Comparison of ENCODE assay signal across 17 cellular contexts in the genomic region with DNA sequence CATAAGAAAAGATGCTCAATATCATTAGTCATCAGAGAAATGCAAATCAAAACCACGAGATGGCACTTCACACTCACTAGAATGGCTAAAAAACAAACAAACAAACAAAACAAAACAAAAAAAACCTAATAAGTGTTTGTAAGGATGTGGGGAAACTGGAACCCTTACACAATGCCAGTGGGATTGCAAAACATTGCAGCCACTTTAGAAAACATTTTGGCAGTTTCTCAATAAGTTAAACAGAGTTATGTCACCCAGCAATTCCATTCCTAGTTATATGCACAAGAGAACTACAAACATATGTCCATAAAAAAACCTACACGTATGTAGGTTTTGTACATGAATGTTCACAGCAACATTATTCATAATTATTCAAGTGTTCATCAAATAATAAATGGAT. TPM values are rescaled to one million over a fixed set of nuclear protein-coding genes. Genes with fewer than 3 reads are reported as not detected.
A peak's percentile ranks its signal among the peaks of the same experiment; 100 is the strongest.
DNase-seq lines count a peak whose midpoint lies in the region; ATAC-seq and TF ChIP-seq lines count a peak whose summit lies in the region.
"Had no signal": no experiment of that assay in that cellular context is flagged by ENCODE, and none has a peak within 500 bp of the region (broad histone marks: within the 10 kb centered on the region; RNA-seq: fewer than 3 reads in every experiment).

No MANE protein-coding gene starts in this region.

- DNase-seq in BJ (ENCODE audit: low read depth) (peak; percentile 14), HL-60 (ENCODE audit: low read depth in 1 of 2, low spot score in 1 of 2) (peak; percentile 43 to 73), cardiac fibroblast (ENCODE audit: low read depth in 2 of 2) (peak; percentile 82 to 90), lung (ENCODE audit: low spot score) (peak; percentile 46), NCI-H2171 (lab: John Stamatoyannopoulos, UW) (no peak)
- DNase-seq in activated CD4-positive, alpha-beta memory T cell treated with anti-CD3 and anti-CD28 coated beads for 36 hours = no peak
- DNase-seq: activated naive CD8-positive, alpha-beta T cell treated with anti-CD3 and anti-CD28 coated beads for 36 hours; central memory CD4-positive, alpha-beta T cell; immature natural killer cell; NCI-H187 treated with DMSO at 0.1 percent for 48 hours; NCI-H748 treated with DMSO at 0.1 percent for 48 hours; nucleus accumbens; small intestine; stimulated activated naive CD4-positive, alpha-beta T cell treated with Interleukin-2 at 50 U/mL for 16 hours had no signal

- intact Hi-C loops in activated CD4-positive, alpha-beta memory T cell treated with anti-CD3 and anti-CD28 coated beads for 36 hours (cut with micrococcal nuclease) = no loop called here

- no peak overlapping the region for H3K4me3 ChIP-seq in BJ (ENCODE audit: low read depth, low read length)
- H3K4me3 ChIP-seq in HL-60 (replicated peaks; ENCODE audit: insufficient read depth, low read length) = no peak overlapping the region
- no peak overlapping the region for H3K4me3 ChIP-seq in cardiac fibroblast (replicated peaks in 1 of 2; ENCODE audit: low read depth in 2 of 2, low read length in 2 of 2)
- H3K4me3 ChIP-seq in lung = no peak overlapping the region
- H3K4me3 ChIP-seq: upper lobe of left lung had no signal

- H3K9me3 Mint-ChIP-seq in activated CD4-positive, alpha-beta memory T cell treated with anti-CD3 and anti-CD28 coated beads for 36 hours = peaks cover 4% of the 10 kb centered on the region

- H3K27ac ChIP-seq in HL-60 (replicated peaks) = peak overlapping the region; percentile 62
- H3K27ac ChIP-seq in lung (ENCODE audit: low read depth in 1 of 2, low read length in 1 of 2) = no peak overlapping the region

- H3K4me3 Mint-ChIP-seq in activated CD4-positive, alpha-beta memory T cell treated with anti-CD3 and anti-CD28 coated beads for 36 hours = no peak overlapping the region
- H3K4me3 Mint-ChIP-seq: activated naive CD8-positive, alpha-beta T cell treated with anti-CD3 and anti-CD28 coated beads for 36 hours; CD4-positive, alpha-beta memory T cell; immature natural killer cell had no signal

- H3K36me3 ChIP-seq in BJ (ENCODE audit: control insufficient read depth, insufficient read depth, low read length) = no peaks in the 10 kb centered on the region
- no peaks in the 10 kb centered on the region for H3K36me3 ChIP-seq in lung (ENCODE audit: control insufficient read depth in 2 of 2, insufficient read depth in 2 of 2, low read length in 2 of 2)
- H3K36me3 ChIP-seq: upper lobe of left lung had no signal

- H3K27me3 Mint-ChIP-seq in activated CD4-positive, alpha-beta memory T cell treated with anti-CD3 and anti-CD28 coated beads for 36 hours = no peaks in the 10 kb centered on the region
- H3K27me3 Mint-ChIP-seq: activated naive CD8-positive, alpha-beta T cell treated with anti-CD3 and anti-CD28 coated beads for 36 hours; CD4-positive, alpha-beta memory T cell had no signal

- WGBS in lung, 2 donors = 20 to 35% methylated on average over 2 of the region's 2 CpGs

- no peak overlapping the region for H3K27ac Mint-ChIP-seq in activated CD4-positive, alpha-beta memory T cell treated with anti-CD3 and anti-CD28 coated beads for 36 hours
- H3K27ac Mint-ChIP-seq: activated naive CD8-positive, alpha-beta T cell treated with anti-CD3 and anti-CD28 coated beads for 36 hours; CD4-positive, alpha-beta memory T cell; immature natural killer cell had no signal

- POLR2A ChIA-PET in BJ (lab: Charles Lee) = no interaction called here
- POLR2A ChIA-PET in activated CD4-positive, alpha-beta memory T cell treated with anti-CD3 and anti-CD28 coated beads for 36 hours (lab: Charles Lee) = no interaction called here

- ATAC-seq in lung (ENCODE audit: insufficient read depth, low FRiP score) (peak; percentile 58), GM19452 (IDR thresholded peaks at IDR 0.05; ENCODE audit: unreplicated experiment) (no peak)

- H3K4me1 Mint-ChIP-seq in activated CD4-positive, alpha-beta memory T cell treated with anti-CD3 and anti-CD28 coated beads for 36 hours (ENCODE audit: low read depth) = no peaks in the 10 kb centered on the region
- H3K4me1 Mint-ChIP-seq: CD4-positive, alpha-beta memory T cell; immature natural killer cell had no signal

- peaks cover 0 to 7% of the 10 kb centered on the region in 2 donors for H3K4me1 ChIP-seq in lung (ENCODE audit: control insufficient read depth in 2 of 2, insufficient read depth in 2 of 2, low read length in 2 of 2)
- H3K4me1 ChIP-seq: upper lobe of left lung had no signal

- H3K36me3 Mint-ChIP-seq in activated CD4-positive, alpha-beta memory T cell treated with anti-CD3 and anti-CD28 coated beads for 36 hours = peaks cover 3% of the 10 kb centered on the region

- CTCF ChIA-PET in BJ (lab: Yijun Ruan, JAX) = no interaction called here
- CTCF ChIA-PET in activated CD4-positive, alpha-beta memory T cell treated with anti-CD3 and anti-CD28 coated beads for 36 hours (lab: Charles Lee) = no interaction called here

- no peaks in the 10 kb centered on the region for H3K27me3 ChIP-seq in BJ (ENCODE audit: control insufficient read depth, insufficient read depth, low read length)
- no peaks in the 10 kb centered on the region for H3K27me3 ChIP-seq in HL-60 (ENCODE audit: insufficient read depth, poor library complexity, severe bottlenecking)
- H3K27me3 ChIP-seq in lung (ENCODE audit: control insufficient read depth, insufficient read depth) = no peaks in the 10 kb centered on the region
- H3K27me3 ChIP-seq: upper lobe of left lung had no signal

- TF ChIP-seq CTCF in BJ (IDR thresholded peaks at IDR 0.05; ENCODE audit: insufficient read depth, low read depth, low read length) = no peak
- TF ChIP-seq CTCF in HL-60 (IDR thresholded peaks at IDR 0.05; ENCODE audit: insufficient read depth, low read length) = no peak
- no peak for TF ChIP-seq CTCF in cardiac fibroblast (IDR thresholded peaks at IDR 0.05; ENCODE audit: low read depth, low read length)
- TF ChIP-seq CTCF in lung (IDR thresholded peaks at IDR 0.05; ENCODE audit: control extremely low read depth, extremely low read depth) = no peak

- H3K9me3 ChIP-seq in lung (ENCODE audit: control insufficient read depth in 2 of 2, insufficient read depth in 1 of 2, low read length in 1 of 2) = no peaks in the 10 kb centered on the region

RNA-seq across cellular contexts. Expression of a gene that starts 42.1 kb away (rescaled TPM):
- polyA plus RNA-seq in BJ (2011; rRNA removed) = 16.0 and 21.6 TPM in 2 replicates
- 60.0 and 66.6 TPM in 2 replicates for polyA minus RNA-seq in BJ (2011; rRNA and poly(A)+ RNA removed)
- 100 to 1,000 TPM in 1 of 2 donors, 10 to 100 TPM in 1; 60.3 to 266 TPM for total RNA-seq in lung
- polyA plus RNA-seq in lung = 10 to 100 TPM; 18.3 to 18.8 TPM
- 10 to 100 TPM in 1 of 2 experiments, 1 to 10 TPM in 1; 9.1 to 10.2 TPM for total RNA-seq in activated CD4-positive, alpha-beta memory T cell treated with anti-CD3 and anti-CD28 coated beads for 36 hours

Comparison
In these comparisons a context has a peak if more than half of its experiments do, and no peak if none do; other contexts are left out.
1. DNase-seq: peak in BJ (single experiment), HL-60 (2 of 2), cardiac fibroblast (2 of 2) and lung (single experiment); none in NCI-H2171 (single experiment) and activated CD4-positive, alpha-beta memory T cell treated with anti-CD3 and anti-CD28 coated beads for 36 hours (single experiment).
2. RNA of a gene that starts 42.1 kb away (total RNA-seq): 60.3 to 266 TPM in lung; 9.1 to 10.2 TPM in activated CD4-positive, alpha-beta memory T cell treated with anti-CD3 and anti-CD28 coated beads for 36 hours; every median in the first group is over 4 times any median in the second.